Comparison of ENCODE assay signal across 1 cellular context in the genomic region with DNA sequence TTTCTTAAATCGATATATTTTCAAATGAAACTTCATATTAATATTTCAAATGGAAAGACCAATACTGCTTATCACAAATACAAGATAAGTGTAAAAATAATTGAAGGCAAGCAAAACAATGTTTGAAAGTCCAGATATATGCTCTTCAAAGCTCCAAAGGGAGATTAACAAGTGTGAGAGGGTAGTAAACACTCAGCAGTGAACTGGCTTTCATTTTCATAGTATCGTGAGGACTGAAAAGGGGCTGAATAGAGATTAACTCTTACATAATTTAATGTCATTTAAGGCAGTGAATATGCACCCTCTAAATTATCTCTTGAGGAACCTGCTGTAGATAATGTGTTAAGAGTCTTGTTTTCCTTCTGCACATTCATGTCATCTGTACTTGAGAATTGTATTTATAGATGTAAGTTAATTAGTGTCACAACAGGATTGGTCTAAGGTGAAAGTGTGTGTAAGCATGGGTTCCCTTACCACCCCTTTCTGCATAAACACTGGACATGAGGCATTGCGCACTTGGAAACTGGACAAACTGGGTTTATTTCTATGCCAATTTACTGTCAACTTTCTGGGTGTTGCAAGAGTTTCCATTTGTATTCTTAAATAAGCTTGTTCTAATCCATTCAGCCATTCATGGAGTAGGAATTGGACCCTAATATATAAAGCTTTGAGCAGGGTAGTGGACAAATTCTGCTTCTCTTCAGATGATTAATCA.
TF ChIP-seq lines count a peak whose summit lies in the region.

No MANE protein-coding gene starts in this region.

TF ChIP-seq in GM12878, 131 proteins besides CTCF, POLR2A, EP300 and RAD21 (continued from another document):
- TF ChIP-seq, protein P1, sequence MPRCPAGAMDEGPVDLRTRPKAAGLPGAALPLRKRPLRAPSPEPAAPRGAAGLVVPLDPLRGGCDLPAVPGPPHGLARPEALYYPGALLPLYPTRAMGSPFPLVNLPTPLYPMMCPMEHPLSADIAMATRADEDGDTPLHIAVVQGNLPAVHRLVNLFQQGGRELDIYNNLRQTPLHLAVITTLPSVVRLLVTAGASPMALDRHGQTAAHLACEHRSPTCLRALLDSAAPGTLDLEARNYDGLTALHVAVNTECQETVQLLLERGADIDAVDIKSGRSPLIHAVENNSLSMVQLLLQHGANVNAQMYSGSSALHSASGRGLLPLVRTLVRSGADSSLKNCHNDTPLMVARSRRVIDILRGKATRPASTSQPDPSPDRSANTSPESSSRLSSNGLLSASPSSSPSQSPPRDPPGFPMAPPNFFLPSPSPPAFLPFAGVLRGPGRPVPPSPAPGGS (IDR thresholded peaks at IDR 0.05; ENCODE audit: borderline replicate concordance, insufficient read depth, low read depth, low read length, poor library complexity, severe bottlenecking): no peak
- no peak for TF ChIP-seq RB1 (IDR thresholded peaks at IDR 0.05; ENCODE audit: borderline replicate concordance)
- TF ChIP-seq, protein P2, sequence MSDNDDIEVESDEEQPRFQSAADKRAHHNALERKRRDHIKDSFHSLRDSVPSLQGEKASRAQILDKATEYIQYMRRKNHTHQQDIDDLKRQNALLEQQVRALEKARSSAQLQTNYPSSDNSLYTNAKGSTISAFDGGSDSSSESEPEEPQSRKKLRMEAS (IDR thresholded peaks at IDR 0.05; ENCODE audit: low read depth, low read length): no peak
- TF ChIP-seq WRNIP1 (IDR thresholded peaks at IDR 0.05; ENCODE audit: borderline replicate concordance, low read depth, low read length): no peak
- TF ChIP-seq MEF2B (IDR thresholded peaks at IDR 0.05; ENCODE audit: partially characterized antibody, poor library complexity, severe bottlenecking): no peak
